Comparison of ENCODE assay signal across 3 cellular contexts in the genomic region with DNA sequence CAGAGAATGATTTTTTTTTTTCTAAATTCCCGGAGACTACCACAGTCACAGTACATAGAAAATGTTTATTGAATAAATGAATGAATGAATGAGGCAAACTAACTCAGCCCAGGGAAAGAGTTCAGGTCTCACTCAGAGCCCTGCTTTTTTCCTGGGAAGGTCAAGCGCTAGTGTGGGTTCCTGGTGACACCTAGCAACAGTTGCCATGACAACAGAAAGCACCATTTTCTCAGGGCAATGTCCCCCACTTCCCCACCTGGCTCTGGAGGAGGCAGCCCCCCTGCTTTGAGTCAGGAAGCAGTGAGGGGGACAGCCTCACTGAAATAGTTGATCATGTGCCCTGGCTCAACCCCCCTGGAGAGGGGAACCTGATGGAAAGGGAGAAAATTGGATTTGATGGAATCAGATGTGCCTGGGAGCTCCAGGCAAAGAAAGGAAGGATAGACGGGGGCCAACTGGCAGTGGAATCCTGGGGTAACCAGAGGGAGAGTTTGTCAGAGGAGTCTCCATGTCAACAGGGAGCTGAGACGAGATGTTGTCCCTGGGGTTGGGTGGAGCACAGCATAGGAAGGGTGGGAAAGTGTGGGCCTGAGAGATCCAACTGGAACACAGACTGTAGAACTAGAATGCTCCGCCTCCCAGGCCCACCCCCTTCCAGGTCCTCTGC.
A peak's percentile ranks its signal among the peaks of the same experiment; 100 is the strongest.
TF ChIP-seq lines count a peak whose summit lies in the region.

No MANE protein-coding gene starts in this region.

TF ChIP-seq in A549, 52 proteins besides CTCF, POLR2A, EP300 and RAD21:
- TF ChIP-seq RCOR1 (IDR thresholded peaks at IDR 0.05; ENCODE audit: low read depth, low read length), result no peak
- no peak for TF ChIP-seq CHD2 (IDR thresholded peaks at IDR 0.05; ENCODE audit: low read length, partially characterized antibody)
- TF ChIP-seq RFX5 (IDR thresholded peaks at IDR 0.05), result 0 out of 2 replicates have a peak, but pooled peaks have one; percentile 29
TF ChIP-seq in A549: peak in this region for 1.

TF ChIP-seq in HEK293, 187 proteins besides CTCF, POLR2A, EP300 and RAD21:
- TF ChIP-seq GLIS1 (tag by site-specific recombination; IDR thresholded peaks at IDR 0.05) (peak; percentile 73), ZNF202 (tag by site-specific recombination; IDR thresholded peaks at IDR 0.05; ENCODE audit: borderline replicate concordance) (no peak), KLF7 (tag by site-specific recombination; IDR thresholded peaks at IDR 0.05; ENCODE audit: borderline replicate concordance) (no peak)
- TF ChIP-seq, protein P1, sequence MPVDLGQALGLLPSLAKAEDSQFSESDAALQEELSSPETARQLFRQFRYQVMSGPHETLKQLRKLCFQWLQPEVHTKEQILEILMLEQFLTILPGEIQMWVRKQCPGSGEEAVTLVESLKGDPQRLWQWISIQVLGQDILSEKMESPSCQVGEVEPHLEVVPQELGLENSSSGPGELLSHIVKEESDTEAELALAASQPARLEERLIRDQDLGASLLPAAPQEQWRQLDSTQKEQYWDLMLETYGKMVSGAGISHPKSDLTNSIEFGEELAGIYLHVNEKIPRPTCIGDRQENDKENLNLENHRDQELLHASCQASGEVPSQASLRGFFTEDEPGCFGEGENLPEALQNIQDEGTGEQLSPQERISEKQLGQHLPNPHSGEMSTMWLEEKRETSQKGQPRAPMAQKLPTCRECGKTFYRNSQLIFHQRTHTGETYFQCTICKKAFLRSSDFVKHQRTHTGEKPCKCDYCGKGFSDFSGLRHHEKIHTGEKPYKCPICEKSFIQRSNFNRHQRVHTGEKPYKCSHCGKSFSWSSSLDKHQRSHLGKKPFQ (tag by site-specific recombination; IDR thresholded peaks at IDR 0.05), result no peak

TF ChIP-seq in H1, 55 proteins besides CTCF, POLR2A, EP300 and RAD21:
- TF ChIP-seq RNF2 (IDR thresholded peaks at IDR 0.05; ENCODE audit: borderline replicate concordance, low read depth, low read length, missing control alignments, poor library complexity, severe bottlenecking), result no peak
- no peak for TF ChIP-seq CREB1 (IDR thresholded peaks at IDR 0.05)
- 0 out of 2 replicates have a peak, but pooled peaks have one; percentile 15 for TF ChIP-seq RFX5 (IDR thresholded peaks at IDR 0.05; ENCODE audit: borderline replicate concordance, low read depth, low read length)
